ENCODE assay signal across 10 cellular contexts in the genomic region with DNA sequence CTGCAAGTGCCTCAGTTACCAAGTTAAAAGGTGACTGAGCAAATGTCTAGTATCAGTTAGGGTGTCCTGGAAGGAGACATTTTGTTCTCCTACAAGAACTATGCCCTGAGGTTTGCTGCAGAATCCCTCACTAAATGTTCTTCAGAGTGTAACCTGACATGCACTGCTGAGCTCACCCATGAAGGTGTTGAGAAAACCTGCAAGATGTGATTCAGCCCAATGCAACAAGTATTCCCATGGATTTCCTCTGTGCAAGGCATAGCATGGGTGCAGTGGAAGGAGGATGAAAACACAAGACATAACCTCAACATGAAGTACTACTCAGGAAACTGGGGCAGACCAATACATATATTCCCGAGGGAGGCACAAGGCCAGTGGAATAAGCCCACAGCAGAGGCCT. TPM values are rescaled to one million over a fixed set of nuclear protein-coding genes. Genes with fewer than 3 reads are reported as not detected.
"Had no signal": no experiment of that assay in that cellular context is flagged by ENCODE, and none has a peak within 500 bp of the region (broad histone marks: within the 10 kb centered on the region; RNA-seq: fewer than 3 reads in every experiment).

No MANE protein-coding gene starts in this region.

- H3K27ac ChIP-seq: GM23248, HL-60 had no signal

- H3K4me3 ChIP-seq: GM23248, HAP-1 had no signal

- H3K36me3 ChIP-seq: HAP-1 had no signal

- DNase-seq: GM23248, GOT3, H7, HFFc6 had no signal

- H3K9ac ChIP-seq: GM23248 had no signal

- FAIRE-seq: HepG2 had no signal

- H2AFZ ChIP-seq: GM23248 had no signal

- H3K4me1 ChIP-seq: HAP-1 had no signal

RNA-seq across cellular contexts. Expression of gene UGT1A8, which starts 15.4 kb away (rescaled TPM):
- total RNA-seq: GM23248, H4, H7, HepG2, HFFc6, HT1080 had no signal
- polyA plus RNA-seq: GM23248, HepG2, IgD-negative memory B cell had no signal

RNA-seq across cellular contexts. Expression of gene UGT1A10, which starts 34.2 kb away (rescaled TPM):
- total RNA-seq: GM23248, H4, H7, HepG2, HFFc6, HT1080 had no signal
- polyA plus RNA-seq: GM23248, HepG2, IgD-negative memory B cell had no signal
